ENCODE assay signal across 17 cellular contexts in genomic region chrX:66042307-66043077, GRCh38. TPM values are rescaled to one million over a fixed set of nuclear protein-coding genes. Genes with fewer than 3 reads are reported as not detected.
DNase-seq lines count a peak whose midpoint lies in the region; ATAC-seq and FAIRE-seq lines count a peak whose summit lies in the region.
"Had no signal": no experiment of that assay in that cellular context is flagged by ENCODE, and none has a peak within 500 bp of the region (broad histone marks: within the 10 kb centered on the region; RNA-seq: fewer than 3 reads in every experiment).

No MANE protein-coding gene starts in this region.

- H3K27ac Mint-ChIP-seq in immature natural killer cell, result no peak overlapping the region

- H3K9me3 Mint-ChIP-seq in immature natural killer cell, result peaks cover 0 to 4% (median 0%) of the 10 kb centered on the region in 6 donors

- no peak overlapping the region for H2AK5ac ChIP-seq in trophoblast cell (ENCODE audit: low read length)

- H3K4me3 ChIP-seq in trophoblast cell (ENCODE audit: low read depth, low read length), result no peak overlapping the region
- H3K4me3 ChIP-seq: adrenal gland, sigmoid colon, thyroid gland had no signal

- no peaks in the 10 kb centered on the region for H3K36me3 Mint-ChIP-seq in immature natural killer cell

- no peak overlapping the region for H3K9ac ChIP-seq in trophoblast cell (ENCODE audit: low read length)

- no peak overlapping the region for H3K4me2 ChIP-seq in trophoblast cell (ENCODE audit: low read length)

- H2AFZ ChIP-seq in trophoblast cell (ENCODE audit: insufficient read depth, low read length, poor library complexity), result no peak overlapping the region

- WGBS in trophoblast cell (ENCODE audit: extremely low coverage, insufficient coverage, insufficient read length), result no CpG with 5 or more reads among the region's 3 CpGs

- no peak overlapping the region for H3K18ac ChIP-seq in trophoblast cell (ENCODE audit: low read length)

- no peaks in the 10 kb centered on the region for H3K79me1 ChIP-seq in trophoblast cell (ENCODE audit: low read length)

- peaks cover 0 to 4% (median 2%) of the 10 kb centered on the region in 3 donors for H3K27me3 Mint-ChIP-seq in immature natural killer cell (ENCODE audit: low read depth in 3 of 3)
- H3K27me3 Mint-ChIP-seq: naive B cell had no signal

- no peak overlapping the region for H2BK12ac ChIP-seq in trophoblast cell (ENCODE audit: low read length)

- no peak overlapping the region for H2BK5ac ChIP-seq in trophoblast cell (ENCODE audit: low read depth, low read length, poor library complexity)

- H3K27me3 ChIP-seq in trophoblast cell (ENCODE audit: insufficient read depth, low read length), result no peaks in the 10 kb centered on the region
- H3K27me3 ChIP-seq: thyroid gland had no signal

- H3K9me3 ChIP-seq in trophoblast cell (ENCODE audit: insufficient read depth, low read depth, low read length), result no peaks in the 10 kb centered on the region
- H3K9me3 ChIP-seq: adrenal gland, sigmoid colon, thyroid gland had no signal

- DNase-seq in GM18507 (ENCODE audit: extremely low spot score, insufficient read length, low read depth) (no peak), trophoblast cell (no peak), immature natural killer cell (no peak), NCI-H187 treated with DMSO at 0.1 percent for 48 hours (lab: John Stamatoyannopoulos, UW) (no peak), HuH-7 (ENCODE audit: low spot score) (no peak)
- DNase-seq: adrenal gland, dermis blood vessel endothelial cell, naive B cell, NCI-H146, OCI-M1, sigmoid colon, thyroid gland had no signal

- H3K4me1 ChIP-seq in trophoblast cell (ENCODE audit: control insufficient read depth in 1 of 2, insufficient read depth in 2 of 2, low read length in 2 of 2), result no peaks in the 10 kb centered on the region
- H3K4me1 ChIP-seq: adrenal gland, sigmoid colon, thyroid gland had no signal

- no peak overlapping the region for H4K12ac ChIP-seq in trophoblast cell (ENCODE audit: low read depth, low read length)

- H3K4me1 Mint-ChIP-seq in immature natural killer cell, result peaks cover 0 to 42% of the 10 kb centered on the region in 2 donors

- no peak overlapping the region for H3K4ac ChIP-seq in trophoblast cell (ENCODE audit: low read depth, low read length)

- H2BK120ac ChIP-seq in trophoblast cell (ENCODE audit: insufficient read depth, low read length, poor library complexity), result no peak overlapping the region

- H3K23ac ChIP-seq in trophoblast cell (ENCODE audit: low read length), result no peak overlapping the region

- no peak overlapping the region for H3K14ac ChIP-seq in trophoblast cell (ENCODE audit: low read length)

- H3K27ac ChIP-seq in trophoblast cell (ENCODE audit: low read depth, low read length), result no peak overlapping the region
- H3K27ac ChIP-seq: adrenal gland, sigmoid colon, thyroid gland had no signal

- H3K4me3 Mint-ChIP-seq in immature natural killer cell, result no peak overlapping the region
- H3K4me3 Mint-ChIP-seq: naive B cell had no signal

- H4K8ac ChIP-seq in trophoblast cell (ENCODE audit: low read depth, low read length), result no peak overlapping the region

- no peak overlapping the region for H4K91ac ChIP-seq in trophoblast cell (ENCODE audit: low read depth, low read length)

- H3K36me3 ChIP-seq in trophoblast cell (ENCODE audit: control insufficient read depth in 1 of 2, insufficient read depth in 2 of 2, low read length in 2 of 2), result no peaks in the 10 kb centered on the region
- H3K36me3 ChIP-seq: adrenal gland, sigmoid colon, thyroid gland had no signal

- no peaks in the 10 kb centered on the region for H3K79me2 ChIP-seq in trophoblast cell (ENCODE audit: control insufficient read depth, insufficient read depth, low read length, poor library complexity)

- ATAC-seq in GM19463 (IDR thresholded peaks at IDR 0.05; ENCODE audit: unreplicated experiment) (peak; percentile 51), HG02870 (IDR thresholded peaks at IDR 0.05; ENCODE audit: unreplicated experiment) (peak; percentile 37), HG03565 (IDR thresholded peaks at IDR 0.05; ENCODE audit: unreplicated experiment) (peak; percentile 41)

- FAIRE-seq in GM18507 (lab: Jason Lieb, UNC), result peak; percentile 99
- FAIRE-seq: keratinocyte had no signal

RNA-seq across cellular contexts. Expression of gene VSIG4, which starts 2.6 kb away (rescaled TPM):
- not detected in 2 replicates for polyA plus RNA-seq in trophoblast cell (2013)
- not detected for polyA plus RNA-seq in immature natural killer cell
- polyA plus RNA-seq: BJ, keratinocyte had no signal
